17 cellular contexts compared by ENCODE assay signal in the genomic region with DNA sequence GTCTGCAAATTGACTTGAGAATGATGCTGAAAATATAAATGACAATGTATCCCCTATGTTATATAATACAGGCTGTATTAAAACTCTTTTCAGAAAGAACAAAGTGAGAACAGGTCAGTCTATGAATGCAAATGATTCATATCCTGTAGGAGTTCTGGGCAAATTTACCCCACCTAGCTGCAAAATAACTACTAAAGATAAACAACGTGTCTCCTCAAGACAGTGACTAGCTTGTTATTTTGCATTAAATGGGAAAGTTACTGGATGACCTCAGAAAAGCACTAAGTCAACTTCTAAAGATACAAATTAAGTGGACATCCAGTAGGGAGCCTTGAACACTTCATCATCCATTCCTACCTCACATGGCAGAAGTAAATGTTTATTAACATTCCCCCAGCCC. TPM values are rescaled to one million over a fixed set of nuclear protein-coding genes. Genes with fewer than 3 reads are reported as not detected.
DNase-seq lines count a peak whose midpoint lies in the region; ATAC-seq, FAIRE-seq and TF ChIP-seq lines count a peak whose summit lies in the region.
"Had no signal": no experiment of that assay in that cellular context is flagged by ENCODE, and none has a peak within 500 bp of the region (broad histone marks: within the 10 kb centered on the region; RNA-seq: fewer than 3 reads in every experiment).

No MANE protein-coding gene starts in this region.

- peak overlapping the region; percentile 42 for H3K27ac Mint-ChIP-seq in activated T-helper 2 cell treated with anti-CD3 and anti-CD28 coated beads, Interferon-gamma antibody, Interleukin-2, Interleukin-4, amounts not matched to agents 10 μg/mL and 5 μg/mL and 100 μg/mL, durations not matched to agents 14 hours and 24 hours and 36 hours
- H3K27ac Mint-ChIP-seq in CD4-positive, alpha-beta T cell, result no peak overlapping the region
- H3K27ac Mint-ChIP-seq: activated naive CD4-positive, alpha-beta T cell treated with anti-CD3 and anti-CD28 coated beads for 36 hours had no signal

- peaks cover 43 to 100% (median 95%) of the 10 kb centered on the region in 11 experiments for H3K36me3 ChIP-seq in BLaER1 treated with 17β-estradiol and CSF1 and Interleukin-3, amounts not matched to agents 10 nM and 100 nM
- no peaks in the 10 kb centered on the region for H3K36me3 ChIP-seq in H7 (replicated peaks; ENCODE audit: control insufficient read depth, insufficient read depth, low read length)
- H3K36me3 ChIP-seq: upper lobe of left lung had no signal

- intact Hi-C loops in activated T-helper 2 cell treated with anti-CD3 and anti-CD28 coated beads, Interferon-gamma antibody, Interleukin-2, Interleukin-4, amounts not matched to agents 10 μg/mL and 5 μg/mL and 100 μg/mL, durations not matched to agents 14 hours and 24 hours and 36 hours (cut with micrococcal nuclease), result no loop called here
- intact Hi-C loops in CD4-positive, alpha-beta T cell (cut with DNase I, micrococcal nuclease), result no loop called here

- H3K27me3 Mint-ChIP-seq in activated T-helper 2 cell treated with anti-CD3 and anti-CD28 coated beads, Interferon-gamma antibody, Interleukin-2, Interleukin-4, amounts not matched to agents 10 μg/mL and 5 μg/mL and 100 μg/mL, durations not matched to agents 14 hours and 24 hours and 36 hours (ENCODE audit: low read depth), result no peaks in the 10 kb centered on the region
- H3K27me3 Mint-ChIP-seq in CD4-positive, alpha-beta T cell, result no peaks in the 10 kb centered on the region
- H3K27me3 Mint-ChIP-seq: CD4-positive, CD25-positive, alpha-beta regulatory T cell had no signal

- FAIRE-seq in HTR-8/SVneo (lab: Jason Lieb, UNC), result no peak
- FAIRE-seq: H1 had no signal

- CTCF ChIA-PET in CD4-positive, alpha-beta T cell (lab: Charles Lee), result interaction anchor here (0.7 to 1.3 kb wide), 2 partner anchors 9 to 128 kb away, joined by 5 read pairs; a partner anchor contains a TSS

- no peak for TF ChIP-seq CTCF in CD4-positive, alpha-beta T cell (IDR thresholded peaks at IDR 0.05)

- DNase-seq in HTR-8/SVneo (ENCODE audit: insufficient read length, low spot score) (peak; percentile 41), iris pigment epithelial cell (ENCODE audit: low read depth) (peak; percentile 89), NCI-H2196 (lab: John Stamatoyannopoulos, UW; ENCODE audit: unreplicated experiment) (no peak), H7 (no peak)
- no peak for DNase-seq in activated T-helper 2 cell treated with anti-CD3 and anti-CD28 coated beads, Interferon-gamma antibody, Interleukin-2, Interleukin-4, amounts not matched to agents 10 μg/mL and 5 μg/mL and 100 μg/mL, durations not matched to agents 14 hours and 24 hours and 36 hours (ENCODE audit: low spot score)
- no peak for DNase-seq in CD4-positive, alpha-beta T cell
- DNase-seq: activated naive CD4-positive, alpha-beta T cell treated with anti-CD3 and anti-CD28 coated beads for 36 hours; CD4-positive, CD25-positive, alpha-beta regulatory T cell; dorsolateral prefrontal cortex; hypothalamus; KG1; NCI-H2107; upper lobe of left lung had no signal

- POLR2A ChIA-PET in CD4-positive, alpha-beta T cell (lab: Charles Lee), result interaction anchor here (4.5 kb wide), 1 partner anchor 11 kb away, joined by 19 read pairs; a partner anchor contains a TSS

- H3K4me3 ChIP-seq in BLaER1 treated with 17β-estradiol and CSF1 and Interleukin-3, amounts not matched to agents 10 nM and 100 nM, result no peak overlapping the region
- no peak overlapping the region for H3K4me3 ChIP-seq in H7 (ENCODE audit: insufficient read depth, low read depth, low read length)
- H3K4me3 ChIP-seq: dorsolateral prefrontal cortex, upper lobe of left lung had no signal

- H3K4me2 ChIP-seq in BLaER1 treated with 17β-estradiol and CSF1 and Interleukin-3, amounts not matched to agents 10 nM and 100 nM, result peak overlapping the region in 6 of 11 experiments; percentile 13 to 42 (median 22); a peak in 6 of 22 replicates

- no peak overlapping the region for H3K4me3 Mint-ChIP-seq in activated T-helper 2 cell treated with anti-CD3 and anti-CD28 coated beads, Interferon-gamma antibody, Interleukin-2, Interleukin-4, amounts not matched to agents 10 μg/mL and 5 μg/mL and 100 μg/mL, durations not matched to agents 14 hours and 24 hours and 36 hours (ENCODE audit: low read depth)
- H3K4me3 Mint-ChIP-seq in CD4-positive, alpha-beta T cell, result no peak overlapping the region
- H3K4me3 Mint-ChIP-seq: activated naive CD4-positive, alpha-beta T cell treated with anti-CD3 and anti-CD28 coated beads for 36 hours; CD4-positive, CD25-positive, alpha-beta regulatory T cell had no signal

- no peaks in the 10 kb centered on the region for H3K9me3 ChIP-seq in BLaER1 treated with 17β-estradiol and CSF1 and Interleukin-3, amounts not matched to agents 10 nM and 100 nM (replicated peaks in 1 of 11)
- no peaks in the 10 kb centered on the region for H3K9me3 ChIP-seq in CD4-positive, alpha-beta T cell (ENCODE audit: control insufficient read depth, low read length)
- H3K9me3 ChIP-seq: upper lobe of left lung had no signal

- peaks cover 90 to 100% (median 100%) of the 10 kb centered on the region in 11 experiments for H4K20me1 ChIP-seq in BLaER1 treated with 17β-estradiol and CSF1 and Interleukin-3, amounts not matched to agents 10 nM and 100 nM

- no peaks in the 10 kb centered on the region for H3K27me3 ChIP-seq in BLaER1 treated with 17β-estradiol and CSF1 and Interleukin-3, amounts not matched to agents 10 nM and 100 nM
- H3K27me3 ChIP-seq in CD4-positive, alpha-beta T cell (ENCODE audit: control insufficient read depth, insufficient read depth, low read length), result no peaks in the 10 kb centered on the region
- H3K27me3 ChIP-seq in H7 (ENCODE audit: control insufficient read depth, insufficient read depth, low read length), result no peaks in the 10 kb centered on the region
- H3K27me3 ChIP-seq: dorsolateral prefrontal cortex, upper lobe of left lung had no signal

- H3K4me1 ChIP-seq in BLaER1 treated with 17β-estradiol and CSF1 and Interleukin-3, amounts not matched to agents 10 nM and 100 nM, result peaks cover 38 to 90% (median 57%) of the 10 kb centered on the region in 10 experiments

- peaks cover 46% of the 10 kb centered on the region for H3K4me1 Mint-ChIP-seq in activated T-helper 2 cell treated with anti-CD3 and anti-CD28 coated beads, Interferon-gamma antibody, Interleukin-2, Interleukin-4, amounts not matched to agents 10 μg/mL and 5 μg/mL and 100 μg/mL, durations not matched to agents 14 hours and 24 hours and 36 hours (ENCODE audit: low read depth)
- H3K4me1 Mint-ChIP-seq in CD4-positive, alpha-beta T cell (ENCODE audit: low read depth), result peaks cover 25% of the 10 kb centered on the region

- no peaks in the 10 kb centered on the region for H3K9me3 Mint-ChIP-seq in activated T-helper 2 cell treated with anti-CD3 and anti-CD28 coated beads, Interferon-gamma antibody, Interleukin-2, Interleukin-4, amounts not matched to agents 10 μg/mL and 5 μg/mL and 100 μg/mL, durations not matched to agents 14 hours and 24 hours and 36 hours
- no peaks in the 10 kb centered on the region for H3K9me3 Mint-ChIP-seq in CD4-positive, alpha-beta T cell
- H3K9me3 Mint-ChIP-seq: activated naive CD4-positive, alpha-beta T cell treated with anti-CD3 and anti-CD28 coated beads for 36 hours; CD4-positive, CD25-positive, alpha-beta regulatory T cell had no signal

- ATAC-seq in GM19328 (IDR thresholded peaks at IDR 0.05; ENCODE audit: unreplicated experiment), result no peak
- ATAC-seq in CD4-positive, alpha-beta T cell (ENCODE audit: poor library complexity), result no peak
- ATAC-seq: sciatic nerve had no signal

- H3K27ac ChIP-seq in BLaER1 treated with 17β-estradiol and CSF1 and Interleukin-3, amounts not matched to agents 10 nM and 100 nM, result no peak overlapping the region
- no peak overlapping the region for H3K27ac ChIP-seq in CD4-positive, alpha-beta T cell (ENCODE audit: low read depth, low read length)

- H3K36me3 Mint-ChIP-seq in activated T-helper 2 cell treated with anti-CD3 and anti-CD28 coated beads, Interferon-gamma antibody, Interleukin-2, Interleukin-4, amounts not matched to agents 10 μg/mL and 5 μg/mL and 100 μg/mL, durations not matched to agents 14 hours and 24 hours and 36 hours (ENCODE audit: low read depth), result peaks cover 38% of the 10 kb centered on the region
- H3K36me3 Mint-ChIP-seq in CD4-positive, alpha-beta T cell (ENCODE audit: low read depth), result peaks cover 23% of the 10 kb centered on the region

- H3K9ac ChIP-seq in BLaER1 treated with 17β-estradiol and CSF1 and Interleukin-3, amounts not matched to agents 10 nM and 100 nM, result no peak overlapping the region

RNA-seq across cellular contexts. Expression of a gene that starts 11.1 kb away (rescaled TPM):
- 50.4 and 52.5 TPM in 2 replicates for total RNA-seq in activated T-helper 2 cell treated with anti-CD3 and anti-CD28 coated beads, Interferon-gamma antibody, Interleukin-2, Interleukin-4, amounts not matched to agents 10 μg/mL and 5 μg/mL and 100 μg/mL, durations not matched to agents 14 hours and 24 hours and 36 hours
- 10 to 100 TPM; 33.4 to 37.4 TPM for total RNA-seq in CD4-positive, alpha-beta T cell
- 24.9 and 26.7 TPM in 2 replicates for total RNA-seq in H7 (2014; rRNA removed; shearing (Covaris generic))

RNA-seq across cellular contexts. Expression of a gene that starts 52.3 kb away (rescaled TPM):
- 0.66 and 1.5 TPM in 2 replicates for total RNA-seq in activated T-helper 2 cell treated with anti-CD3 and anti-CD28 coated beads, Interferon-gamma antibody, Interleukin-2, Interleukin-4, amounts not matched to agents 10 μg/mL and 5 μg/mL and 100 μg/mL, durations not matched to agents 14 hours and 24 hours and 36 hours
- not detected for total RNA-seq in CD4-positive, alpha-beta T cell
- total RNA-seq in H7 (2014; rRNA removed; shearing (Covaris generic)), result 5.4 and 9.8 TPM in 2 replicates
- total RNA-seq: CD4-positive, CD25-positive, alpha-beta regulatory T cell had no signal

Comparison
In these comparisons a context has a peak if more than half of its experiments do, and no peak if none do; other contexts are left out.
1. DNase-seq: peak in HTR-8/SVneo (single experiment) and iris pigment epithelial cell (single experiment); none in activated T-helper 2 cell treated with anti-CD3 and anti-CD28 coated beads, Interferon-gamma antibody, Interleukin-2, Interleukin-4, amounts not matched to agents 10 μg/mL and 5 μg/mL and 100 μg/mL, durations not matched to agents 14 hours and 24 hours and 36 hours (single experiment), CD4-positive, alpha-beta T cell (0 of 10), NCI-H2196 (single experiment) and H7 (single experiment).